Comparison of ENCODE assay signal across 15 cellular contexts in genomic region chr2:128602699-128603101, GRCh38.
"Had no signal": no experiment of that assay in that cellular context is flagged by ENCODE, and none has a peak within 500 bp of the region (broad histone marks: within the 10 kb centered on the region; RNA-seq: fewer than 3 reads in every experiment).

No MANE protein-coding gene starts in this region.

- H3K27ac ChIP-seq: esophagus muscularis mucosa, pancreas, SK-N-MC, skin epidermis, transverse colon had no signal

- H3K4me1 Mint-ChIP-seq: activated CD4-positive, alpha-beta memory T cell treated with anti-CD3 and anti-CD28 coated beads, Interleukin-2, amount 10 ng/mL, durations not matched to agents 7 days and 5 days; activated CD4-positive, alpha-beta T cell treated with anti-CD3 and anti-CD28 coated beads for 36 hours; immature natural killer cell; stimulated activated memory B cell treated with anti-CD40 and anti-IgM and Interleukin-4, amounts not matched to agents 10 μg/mL and 1 μg/mL and 100 μg/mL, for 72 hours; T-cell had no signal

- DNase-seq: activated CD4-positive, alpha-beta memory T cell treated with anti-CD3 and anti-CD28 coated beads, Interleukin-2, amount 10 ng/mL, durations not matched to agents 7 days and 5 days; activated CD4-positive, alpha-beta T cell treated with anti-CD3 and anti-CD28 coated beads for 36 hours; anterior cingulate cortex; immature natural killer cell; mesenchymal stem cell; T1000; transverse colon had no signal

- H3K27me3 ChIP-seq: esophagus muscularis mucosa, pancreas, transverse colon had no signal

- H3K4me1 ChIP-seq: esophagus muscularis mucosa, pancreas, transverse colon had no signal

- H3K9me3 Mint-ChIP-seq: activated CD4-positive, alpha-beta memory T cell treated with anti-CD3 and anti-CD28 coated beads, Interleukin-2, amount 10 ng/mL, durations not matched to agents 7 days and 5 days; immature natural killer cell; neural crest cell; stimulated activated memory B cell treated with anti-CD40 and anti-IgM and Interleukin-4, amounts not matched to agents 10 μg/mL and 1 μg/mL and 100 μg/mL, for 72 hours; T-cell had no signal

- H3K4me3 ChIP-seq: esophagus muscularis mucosa, pancreas, SK-N-MC, skin epidermis, transverse colon had no signal

- H3K4me3 Mint-ChIP-seq: activated CD4-positive, alpha-beta memory T cell treated with anti-CD3 and anti-CD28 coated beads, Interleukin-2, amount 10 ng/mL, durations not matched to agents 7 days and 5 days; activated CD4-positive, alpha-beta T cell treated with anti-CD3 and anti-CD28 coated beads for 36 hours; activated naive CD8-positive, alpha-beta T cell; immature natural killer cell; neural crest cell; stimulated activated memory B cell treated with anti-CD40 and anti-IgM and Interleukin-4, amounts not matched to agents 10 μg/mL and 1 μg/mL and 100 μg/mL, for 72 hours; T-cell had no signal

- H3K27ac Mint-ChIP-seq: activated CD4-positive, alpha-beta memory T cell treated with anti-CD3 and anti-CD28 coated beads, Interleukin-2, amount 10 ng/mL, durations not matched to agents 7 days and 5 days; activated CD4-positive, alpha-beta T cell treated with anti-CD3 and anti-CD28 coated beads for 36 hours; activated naive CD8-positive, alpha-beta T cell; immature natural killer cell; stimulated activated memory B cell treated with anti-CD40 and anti-IgM and Interleukin-4, amounts not matched to agents 10 μg/mL and 1 μg/mL and 100 μg/mL, for 72 hours; T-cell had no signal

- ATAC-seq: activated CD4-positive, alpha-beta T cell treated with anti-CD3 and anti-CD28 coated beads for 36 hours had no signal

- H3K27me3 Mint-ChIP-seq: activated CD4-positive, alpha-beta memory T cell treated with anti-CD3 and anti-CD28 coated beads, Interleukin-2, amount 10 ng/mL, durations not matched to agents 7 days and 5 days; activated CD4-positive, alpha-beta T cell treated with anti-CD3 and anti-CD28 coated beads for 36 hours; activated naive CD8-positive, alpha-beta T cell; stimulated activated memory B cell treated with anti-CD40 and anti-IgM and Interleukin-4, amounts not matched to agents 10 μg/mL and 1 μg/mL and 100 μg/mL, for 72 hours; T-cell had no signal

- H3K9me3 ChIP-seq: esophagus muscularis mucosa, pancreas, transverse colon had no signal

- H3K36me3 ChIP-seq: esophagus muscularis mucosa, pancreas, transverse colon had no signal

- H3K36me3 Mint-ChIP-seq: activated naive CD8-positive, alpha-beta T cell; immature natural killer cell; stimulated activated memory B cell treated with anti-CD40 and anti-IgM and Interleukin-4, amounts not matched to agents 10 μg/mL and 1 μg/mL and 100 μg/mL, for 72 hours; T-cell had no signal
